Comparison of ENCODE assay signal across 12 cellular contexts in the genomic region with DNA sequence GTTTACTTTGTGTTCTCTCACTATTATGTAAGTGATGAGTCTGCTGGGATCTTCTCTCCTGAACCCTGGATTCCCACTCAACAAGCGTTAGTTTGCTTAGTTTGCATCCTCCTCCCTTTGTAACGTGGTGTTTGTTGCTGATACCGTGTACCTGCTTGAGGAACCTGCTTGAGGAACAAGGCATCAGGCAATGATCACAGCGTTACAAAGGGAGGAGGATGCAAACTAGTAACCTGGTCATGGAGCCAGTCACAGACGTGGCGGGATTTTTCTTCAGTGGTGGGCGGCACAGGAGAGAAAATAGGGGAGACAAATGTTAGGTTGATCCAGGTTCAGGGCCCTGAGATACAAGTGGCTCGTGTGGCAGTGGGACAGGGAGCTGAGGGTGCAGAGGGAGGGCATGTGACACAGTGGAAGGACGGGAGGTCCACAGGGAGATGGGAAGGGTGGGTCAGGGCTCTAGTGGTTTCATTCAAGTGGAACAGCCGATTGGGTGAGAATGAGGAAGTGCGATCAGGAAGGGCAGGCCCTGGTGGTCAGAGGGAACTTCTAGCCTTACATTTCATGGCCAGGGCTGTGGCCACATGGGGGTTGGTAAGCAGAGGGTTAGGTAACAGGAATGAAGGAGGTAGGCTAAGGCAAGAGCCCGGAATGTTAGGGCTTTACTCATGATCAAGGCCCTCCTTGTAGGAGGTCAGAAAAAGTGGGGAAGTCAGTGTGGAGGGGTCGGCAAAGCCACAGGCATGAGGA. TPM values are rescaled to one million over a fixed set of nuclear protein-coding genes. Genes with fewer than 3 reads are reported as not detected.
DNase-seq lines count a peak whose midpoint lies in the region; ATAC-seq, FAIRE-seq and TF ChIP-seq lines count a peak whose summit lies in the region.
"Had no signal": no experiment of that assay in that cellular context is flagged by ENCODE, and none has a peak within 500 bp of the region (broad histone marks: within the 10 kb centered on the region; RNA-seq: fewer than 3 reads in every experiment).

No MANE protein-coding gene starts in this region.

- POLR2A ChIA-PET in activated CD8-positive, alpha-beta T cell treated with anti-CD3 and anti-CD28 coated beads for 36 hours (lab: Charles Lee): no interaction called here

- H3K79me2 ChIP-seq in astrocyte (ENCODE audit: insufficient read depth, low read length): no peaks in the 10 kb centered on the region

- no peak for TF ChIP-seq CTCF in astrocyte (IDR thresholded peaks at IDR 0.05; ENCODE audit: insufficient read depth, low read depth, low read length)
- TF ChIP-seq CTCF in activated CD8-positive, alpha-beta T cell treated with anti-CD3 and anti-CD28 coated beads for 36 hours (IDR thresholded peaks at IDR 0.05): no peak

- H3K9me3 ChIP-seq in astrocyte (ENCODE audit: insufficient read depth, low read depth, low read length): no peaks in the 10 kb centered on the region
- H3K9me3 ChIP-seq: adrenal gland had no signal

- no peak overlapping the region for H2AFZ ChIP-seq in astrocyte (ENCODE audit: low read depth, low read length)

- intact Hi-C loops in activated CD8-positive, alpha-beta T cell treated with anti-CD3 and anti-CD28 coated beads for 36 hours (cut with micrococcal nuclease): no loop called here

- H3K27ac Mint-ChIP-seq in astrocyte (ENCODE audit: unreplicated experiment): peak overlapping the region; percentile 51
- H3K27ac Mint-ChIP-seq in activated CD8-positive, alpha-beta T cell treated with anti-CD3 and anti-CD28 coated beads for 36 hours: no peak overlapping the region

- H3K27ac ChIP-seq in astrocyte (ENCODE audit: low read depth, low read length): no peak overlapping the region
- H3K27ac ChIP-seq: adrenal gland had no signal

- DNase-seq in astrocyte (ENCODE audit: low read depth) (no peak), renal cortical epithelial cell (ENCODE audit: low read depth) (peak; percentile 73), NCI-H1417 treated with DMSO at 0.1 percent for 48 hours (lab: John Stamatoyannopoulos, UW) (no peak)
- no peak for DNase-seq in effector CD8-positive, alpha-beta T cell (lab: John Stamatoyannopoulos, UW)
- no peak for DNase-seq in activated CD8-positive, alpha-beta T cell treated with anti-CD3 and anti-CD28 coated beads for 36 hours
- DNase-seq: NCI-H1417, T1000 had no signal

- H3K36me3 Mint-ChIP-seq in astrocyte (ENCODE audit: low read depth, unreplicated experiment): peaks cover 5% of the 10 kb centered on the region
- H3K36me3 Mint-ChIP-seq in activated CD8-positive, alpha-beta T cell treated with anti-CD3 and anti-CD28 coated beads for 36 hours (ENCODE audit: low read depth): peaks cover 28% of the 10 kb centered on the region

- H3K4me1 ChIP-seq in astrocyte (ENCODE audit: insufficient read depth, low read length): no peaks in the 10 kb centered on the region

- CTCF ChIA-PET in activated CD8-positive, alpha-beta T cell treated with anti-CD3 and anti-CD28 coated beads for 36 hours (lab: Charles Lee): interaction anchor here (1.3 kb wide), 1 partner anchor 36 kb away, joined by 3 read pairs; no protein-coding TSS in a partner anchor

- H3K4me3 Mint-ChIP-seq in astrocyte (ENCODE audit: unreplicated experiment): no peak overlapping the region
- no peak overlapping the region for H3K4me3 Mint-ChIP-seq in activated CD8-positive, alpha-beta T cell treated with anti-CD3 and anti-CD28 coated beads for 36 hours
- H3K4me3 Mint-ChIP-seq: neural crest cell had no signal

- H3K27me3 ChIP-seq in astrocyte (ENCODE audit: insufficient read depth, low read length): no peaks in the 10 kb centered on the region
- H3K27me3 ChIP-seq: adrenal gland had no signal

- no peak for FAIRE-seq in astrocyte (lab: Jason Lieb, UNC)

- peaks cover 5% of the 10 kb centered on the region for H3K9me3 Mint-ChIP-seq in astrocyte (ENCODE audit: unreplicated experiment)
- H3K9me3 Mint-ChIP-seq in activated CD8-positive, alpha-beta T cell treated with anti-CD3 and anti-CD28 coated beads for 36 hours: peaks cover 4% of the 10 kb centered on the region

- H3K4me2 ChIP-seq in astrocyte (ENCODE audit: low read length): no peak overlapping the region

- no peak overlapping the region for H3K9ac ChIP-seq in astrocyte (ENCODE audit: low read length)

- H3K27me3 Mint-ChIP-seq in astrocyte (ENCODE audit: low read depth, unreplicated experiment): peaks cover 4% of the 10 kb centered on the region
- H3K27me3 Mint-ChIP-seq in activated CD8-positive, alpha-beta T cell treated with anti-CD3 and anti-CD28 coated beads for 36 hours: no peaks in the 10 kb centered on the region

- H4K20me1 ChIP-seq in astrocyte (ENCODE audit: insufficient read depth, low read length): no peaks in the 10 kb centered on the region

- no peak overlapping the region for H3K4me3 ChIP-seq in astrocyte (ENCODE audit: insufficient read depth, low read depth, low read length)
- H3K4me3 ChIP-seq: adrenal gland had no signal

- ATAC-seq in GM18517 (IDR thresholded peaks at IDR 0.05; ENCODE audit: unreplicated experiment) (peak; percentile 50), HG03432 (IDR thresholded peaks at IDR 0.05; ENCODE audit: unreplicated experiment) (peak; percentile 76), SK-N-SH treated with all-trans-retinoic acid at 6 μM for 48 hours (no peak)
- ATAC-seq in activated CD8-positive, alpha-beta T cell treated with anti-CD3 and anti-CD28 coated beads for 36 hours: no peak

- H3K36me3 ChIP-seq in astrocyte (ENCODE audit: insufficient read depth, low read length): no peaks in the 10 kb centered on the region
- H3K36me3 ChIP-seq: adrenal gland had no signal

- H3K4me1 Mint-ChIP-seq in astrocyte (ENCODE audit: low read depth, unreplicated experiment): peaks cover 10% of the 10 kb centered on the region
- peaks cover 27% of the 10 kb centered on the region for H3K4me1 Mint-ChIP-seq in activated CD8-positive, alpha-beta T cell treated with anti-CD3 and anti-CD28 coated beads for 36 hours (ENCODE audit: low read depth)
- H3K4me1 Mint-ChIP-seq: neural crest cell had no signal

TF ChIP-seq in SK-N-SH treated with all-trans-retinoic acid at 6 μM for 48 hours, 23 proteins besides CTCF, POLR2A, EP300 and RAD21:
- TF ChIP-seq PPARA (CRISPR knock-in tag; IDR thresholded peaks at IDR 0.05; ENCODE audit: borderline replicate concordance) (no peak), ESRRG (CRISPR knock-in tag; IDR thresholded peaks at IDR 0.05) (no peak), ARNTL (CRISPR knock-in tag; IDR thresholded peaks at IDR 0.05; ENCODE audit: borderline replicate concordance, low read depth) (no peak), ZC3H10 (CRISPR knock-in tag; IDR thresholded peaks at IDR 0.05) (no peak), SNAI2 (CRISPR knock-in tag; IDR thresholded peaks at IDR 0.05) (no peak), TOX (CRISPR knock-in tag; IDR thresholded peaks at IDR 0.05; ENCODE audit: borderline replicate concordance) (no peak)
- TF ChIP-seq, protein P1, sequence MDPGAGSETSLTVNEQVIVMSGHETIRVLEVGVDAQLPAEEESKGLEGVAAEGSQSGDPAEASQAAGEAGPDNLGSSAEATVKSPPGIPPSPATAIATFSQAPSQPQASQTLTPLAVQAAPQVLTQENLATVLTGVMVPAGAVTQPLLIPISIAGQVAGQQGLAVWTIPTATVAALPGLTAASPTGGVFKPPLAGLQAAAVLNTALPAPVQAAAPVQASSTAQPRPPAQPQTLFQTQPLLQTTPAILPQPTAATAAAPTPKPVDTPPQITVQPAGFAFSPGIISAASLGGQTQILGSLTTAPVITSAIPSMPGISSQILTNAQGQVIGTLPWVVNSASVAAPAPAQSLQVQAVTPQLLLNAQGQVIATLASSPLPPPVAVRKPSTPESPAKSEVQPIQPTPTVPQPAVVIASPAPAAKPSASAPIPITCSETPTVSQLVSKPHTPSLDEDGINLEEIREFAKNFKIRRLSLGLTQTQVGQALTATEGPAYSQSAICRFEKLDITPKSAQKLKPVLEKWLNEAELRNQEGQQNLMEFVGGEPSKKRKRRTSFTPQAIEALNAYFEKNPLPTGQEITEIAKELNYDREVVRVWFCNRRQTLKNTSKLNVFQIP (CRISPR knock-in tag; IDR thresholded peaks at IDR 0.05; ENCODE audit: borderline replicate concordance, low read depth): no peak
- TF ChIP-seq, protein P2, sequence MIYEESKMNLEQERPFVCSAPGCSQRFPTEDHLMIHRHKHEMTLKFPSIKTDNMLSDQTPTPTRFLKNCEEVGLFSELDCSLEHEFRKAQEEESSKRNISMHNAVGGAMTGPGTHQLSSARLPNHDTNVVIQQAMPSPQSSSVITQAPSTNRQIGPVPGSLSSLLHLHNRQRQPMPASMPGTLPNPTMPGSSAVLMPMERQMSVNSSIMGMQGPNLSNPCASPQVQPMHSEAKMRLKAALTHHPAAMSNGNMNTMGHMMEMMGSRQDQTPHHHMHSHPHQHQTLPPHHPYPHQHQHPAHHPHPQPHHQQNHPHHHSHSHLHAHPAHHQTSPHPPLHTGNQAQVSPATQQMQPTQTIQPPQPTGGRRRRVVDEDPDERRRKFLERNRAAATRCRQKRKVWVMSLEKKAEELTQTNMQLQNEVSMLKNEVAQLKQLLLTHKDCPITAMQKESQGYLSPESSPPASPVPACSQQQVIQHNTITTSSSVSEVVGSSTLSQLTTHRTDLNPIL (CRISPR knock-in tag; IDR thresholded peaks at IDR 0.05; ENCODE audit: low read depth): no peak
- TF ChIP-seq, protein P3, sequence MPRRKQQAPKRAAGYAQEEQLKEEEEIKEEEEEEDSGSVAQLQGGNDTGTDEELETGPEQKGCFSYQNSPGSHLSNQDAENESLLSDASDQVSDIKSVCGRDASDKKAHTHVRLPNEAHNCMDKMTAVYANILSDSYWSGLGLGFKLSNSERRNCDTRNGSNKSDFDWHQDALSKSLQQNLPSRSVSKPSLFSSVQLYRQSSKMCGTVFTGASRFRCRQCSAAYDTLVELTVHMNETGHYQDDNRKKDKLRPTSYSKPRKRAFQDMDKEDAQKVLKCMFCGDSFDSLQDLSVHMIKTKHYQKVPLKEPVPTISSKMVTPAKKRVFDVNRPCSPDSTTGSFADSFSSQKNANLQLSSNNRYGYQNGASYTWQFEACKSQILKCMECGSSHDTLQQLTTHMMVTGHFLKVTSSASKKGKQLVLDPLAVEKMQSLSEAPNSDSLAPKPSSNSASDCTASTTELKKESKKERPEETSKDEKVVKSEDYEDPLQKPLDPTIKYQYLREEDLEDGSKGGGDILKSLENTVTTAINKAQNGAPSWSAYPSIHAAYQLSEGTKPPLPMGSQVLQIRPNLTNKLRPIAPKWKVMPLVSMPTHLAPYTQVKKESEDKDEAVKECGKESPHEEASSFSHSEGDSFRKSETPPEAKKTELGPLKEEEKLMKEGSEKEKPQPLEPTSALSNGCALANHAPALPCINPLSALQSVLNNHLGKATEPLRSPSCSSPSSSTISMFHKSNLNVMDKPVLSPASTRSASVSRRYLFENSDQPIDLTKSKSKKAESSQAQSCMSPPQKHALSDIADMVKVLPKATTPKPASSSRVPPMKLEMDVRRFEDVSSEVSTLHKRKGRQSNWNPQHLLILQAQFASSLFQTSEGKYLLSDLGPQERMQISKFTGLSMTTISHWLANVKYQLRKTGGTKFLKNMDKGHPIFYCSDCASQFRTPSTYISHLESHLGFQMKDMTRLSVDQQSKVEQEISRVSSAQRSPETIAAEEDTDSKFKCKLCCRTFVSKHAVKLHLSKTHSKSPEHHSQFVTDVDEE (CRISPR knock-in tag; IDR thresholded peaks at IDR 0.05): no peak

RNA-seq across cellular contexts. Expression of a gene that starts 38.0 kb away (rescaled TPM):
- total RNA-seq in astrocyte: 5.4 and 6.3 TPM in 2 replicates
- 88.0 and 105 TPM in 2 replicates for total RNA-seq in renal cortical epithelial cell
- 10 to 100 TPM; 47.8 to 51.1 TPM for total RNA-seq in activated CD8-positive, alpha-beta T cell treated with anti-CD3 and anti-CD28 coated beads for 36 hours

Comparison
In these comparisons a context has a peak if more than half of its experiments do, and no peak if none do; other contexts are left out.
1. ATAC-seq: peak in GM18517 (single experiment) and HG03432 (single experiment); none in activated CD8-positive, alpha-beta T cell treated with anti-CD3 and anti-CD28 coated beads for 36 hours (single experiment) and SK-N-SH treated with all-trans-retinoic acid at 6 μM for 48 hours (single experiment).